In the genomic region with DNA sequence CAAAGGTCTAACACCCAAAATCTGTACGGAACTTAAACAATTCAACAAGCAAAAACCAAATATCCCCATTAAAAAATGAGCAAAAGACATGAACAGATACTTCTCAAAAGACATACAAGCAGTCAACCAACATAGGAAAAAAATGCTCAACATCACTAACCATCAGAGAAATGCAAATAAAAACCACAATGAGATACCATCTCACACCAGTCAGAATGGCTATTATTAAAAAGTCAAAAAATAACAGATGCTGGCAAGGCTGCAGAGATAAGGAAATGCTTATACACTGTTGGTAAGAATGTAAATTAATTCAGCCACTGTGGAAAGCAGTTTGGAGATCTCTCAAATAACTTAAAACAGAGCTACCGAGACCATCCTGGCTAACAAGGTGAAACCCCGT, we compare ENCODE assay signal across 7 cellular contexts. TPM values are rescaled to one million over a fixed set of nuclear protein-coding genes. Genes with fewer than 3 reads are reported as not detected.
DNase-seq lines count a peak whose midpoint lies in the region; ATAC-seq and TF ChIP-seq lines count a peak whose summit lies in the region.
"Not testable (repeated sequence)": the region's sequence is repeated elsewhere in the genome, so short reads cannot be mapped to it uniquely, and the experiment has no call there.

No MANE protein-coding gene starts in this region.

- H3K9ac ChIP-seq in SK-N-SH: not testable (repeated sequence)

- peak; percentile 67 for DNase-seq in GM12865 (ENCODE audit: low read depth)
- DNase-seq in SK-N-SH, glutamatergic neuron: not testable (repeated sequence)

- H3K27me3 Mint-ChIP-seq in glutamatergic neuron (ENCODE audit: unreplicated experiment): not testable (repeated sequence)

- not testable (repeated sequence) for TF ChIP-seq RAD21 in SK-N-SH (IDR thresholded peaks at IDR 0.05; ENCODE audit: low read length)

- CTCF ChIA-PET in SK-N-SH (lab: Yijun Ruan, JAX): interaction anchor here (1.6 kb wide), 1 partner anchor 10 kb away, joined by 8 read pairs; no protein-coding TSS in a partner anchor

- H3K36me3 Mint-ChIP-seq in glutamatergic neuron (ENCODE audit: unreplicated experiment): not testable (repeated sequence)

- peak overlapping the region; percentile 12 for H3K4me3 Mint-ChIP-seq in glutamatergic neuron (ENCODE audit: unreplicated experiment)

- ATAC-seq in GM18873 (IDR thresholded peaks at IDR 0.05; ENCODE audit: low FRiP score, unreplicated experiment) (peak; percentile 38), GM21576 (IDR thresholded peaks at IDR 0.05; ENCODE audit: unreplicated experiment) (peak; percentile 33), HG02938 (IDR thresholded peaks at IDR 0.05; ENCODE audit: unreplicated experiment) (peak; percentile 60), HG03460 (IDR thresholded peaks at IDR 0.05; ENCODE audit: unreplicated experiment) (peak; percentile 35)

- H3K36me3 ChIP-seq in SK-N-SH (replicated peaks in 1 of 2; ENCODE audit: control insufficient read depth in 1 of 2, insufficient read depth in 2 of 2, low read length in 1 of 2): peaks cover 37 to 52% of the 10 kb centered on the region in 2 experiments

- H3K27ac Mint-ChIP-seq in glutamatergic neuron (ENCODE audit: unreplicated experiment): peak overlapping the region; percentile 75

- not testable (repeated sequence) for H3F3A ChIP-seq in SK-N-SH (replicated peaks; ENCODE audit: insufficient read depth)

- peak overlapping the region in 1 of 2 experiments; percentile 32; a peak in 1 of 4 replicates for H3K27ac ChIP-seq in SK-N-SH (ENCODE audit: low read depth in 2 of 2, low read length in 1 of 2)

- H3K4me1 Mint-ChIP-seq in glutamatergic neuron (ENCODE audit: low read depth, unreplicated experiment): peaks cover 72% of the 10 kb centered on the region

- H3K4me2 ChIP-seq in SK-N-SH: not testable (repeated sequence)

- H3K4me3 ChIP-seq in GM12865 (ENCODE audit: low read depth, low read length): peak overlapping the region; percentile 53
- H3K4me3 ChIP-seq in SK-N-SH (ENCODE audit: low read depth in 2 of 2, low read length in 1 of 2): not testable (repeated sequence)

- WGBS in SK-N-SH (ENCODE audit: low lambda C conversion rate): 72% methylated on average over 3 of the region's 3 CpGs

- H4K20me1 ChIP-seq in SK-N-SH (ENCODE audit: insufficient read depth): not testable (repeated sequence)

- not testable (repeated sequence) for H3K9me3 Mint-ChIP-seq in glutamatergic neuron (ENCODE audit: unreplicated experiment)

- not testable (repeated sequence) for H3K9me3 ChIP-seq in SK-N-SH

- H3K4me1 ChIP-seq in SK-N-SH (ENCODE audit: control insufficient read depth in 1 of 2, insufficient read depth in 2 of 2, low read depth in 1 of 2, low read length in 1 of 2): not testable (repeated sequence)

- POLR2A ChIA-PET in SK-N-SH (lab: Yijun Ruan, JAX): not testable (repeated sequence)

- H3K79me2 ChIP-seq in SK-N-SH (ENCODE audit: insufficient read depth): peaks cover 24% of the 10 kb centered on the region

- not testable (repeated sequence) for H2AFZ ChIP-seq in SK-N-SH (ENCODE audit: low read depth)

- TF ChIP-seq CTCF in GM12865 (IDR thresholded peaks at IDR 0.05; ENCODE audit: insufficient read depth, low read depth, low read length, missing control alignments); SK-N-SH (IDR thresholded peaks at IDR 0.05); glutamatergic neuron (IDR thresholded peaks at IDR 0.05; ENCODE audit: partially characterized antibody, unreplicated experiment): not testable (repeated sequence)

- peak; percentile 14 to 52; a peak in 2 of 4 replicates for TF ChIP-seq EP300 in SK-N-SH (IDR thresholded peaks at IDR 0.05; ENCODE audit: borderline replicate concordance in 1 of 2, low read depth in 1 of 2, low read length in 1 of 2)

- H3K9me2 ChIP-seq in SK-N-SH: not testable (repeated sequence)

- not testable (repeated sequence) for H3K27me3 ChIP-seq in SK-N-SH (ENCODE audit: insufficient read depth)

TF ChIP-seq in SK-N-SH, 30 proteins besides CTCF, POLR2A, EP300 and RAD21:
- TF ChIP-seq GATA2 (CRISPR knock-in tag; IDR thresholded peaks at IDR 0.05) (peak; percentile 39; the same call in 1 of the 2 replicates), JUND (IDR thresholded peaks at IDR 0.05) (peak; percentile 58), TEAD4 (IDR thresholded peaks at IDR 0.05; ENCODE audit: borderline replicate concordance, insufficient read depth) (peak; percentile 54; the same call in 1 of the 2 replicates), TCF12 (IDR thresholded peaks at IDR 0.05) (peak; percentile 84), NFIC (IDR thresholded peaks at IDR 0.05; ENCODE audit: borderline replicate concordance) (peak; percentile 42; the same call in 1 of the 2 replicates)
- TF ChIP-seq, protein P1, sequence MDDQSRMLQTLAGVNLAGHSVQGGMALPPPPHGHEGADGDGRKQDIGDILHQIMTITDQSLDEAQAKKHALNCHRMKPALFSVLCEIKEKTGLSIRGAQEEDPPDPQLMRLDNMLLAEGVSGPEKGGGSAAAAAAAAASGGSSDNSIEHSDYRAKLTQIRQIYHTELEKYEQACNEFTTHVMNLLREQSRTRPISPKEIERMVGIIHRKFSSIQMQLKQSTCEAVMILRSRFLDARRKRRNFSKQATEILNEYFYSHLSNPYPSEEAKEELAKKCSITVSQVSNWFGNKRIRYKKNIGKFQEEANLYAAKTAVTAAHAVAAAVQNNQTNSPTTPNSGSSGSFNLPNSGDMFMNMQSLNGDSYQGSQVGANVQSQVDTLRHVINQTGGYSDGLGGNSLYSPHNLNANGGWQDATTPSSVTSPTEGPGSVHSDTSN (IDR thresholded peaks at IDR 0.05): peak; percentile 77
TF ChIP-seq in SK-N-SH: peak in this region for 6; not testable (repeated sequence) for 24.

RNA-seq across cellular contexts. Expression of a gene that starts 21.9 kb away (rescaled TPM):
- polyA plus RNA-seq in SK-N-SH (2012; rRNA removed): 37.5 and 48.2 TPM in 2 replicates
- 39.8 and 47.0 TPM in 2 replicates for polyA plus RNA-seq in SK-N-SH (2012; cell fraction: cytosol; rRNA removed)
- 38.6 and 42.4 TPM in 2 replicates for polyA plus RNA-seq in SK-N-SH (2012; cell fraction: nucleus; rRNA removed)
- 30.1 TPM for total RNA-seq in glutamatergic neuron (ENCODE audit: unreplicated experiment)

RNA-seq across cellular contexts. Expression of a gene that starts 22.0 kb away (rescaled TPM):
- polyA plus RNA-seq in SK-N-SH (2012; rRNA removed): 6.7 and 8.6 TPM in 2 replicates
- polyA plus RNA-seq in SK-N-SH (2012; cell fraction: cytosol; rRNA removed): 8.0 and 8.9 TPM in 2 replicates
- polyA plus RNA-seq in SK-N-SH (2012; cell fraction: nucleus; rRNA removed): 7.1 and 13.0 TPM in 2 replicates
- total RNA-seq in glutamatergic neuron (ENCODE audit: unreplicated experiment): 6.7 TPM
